In genomic region chr2:33313039-33313438, GRCh38 we compare ENCODE assay signal across 19 cellular contexts.
"Had no signal": no experiment of that assay in that cellular context is flagged by ENCODE, and none has a peak within 500 bp of the region (broad histone marks: within the 10 kb centered on the region; RNA-seq: fewer than 3 reads in every experiment).

No MANE protein-coding gene starts in this region.

- H3K27ac ChIP-seq: colonic mucosa, dorsolateral prefrontal cortex, heart left ventricle, neutrophil, psoas muscle, right lobe of liver had no signal

- H3K36me3 ChIP-seq: colonic mucosa, neutrophil, right lobe of liver had no signal

- H3K27me3 ChIP-seq: colonic mucosa, dorsolateral prefrontal cortex, heart left ventricle, neutrophil, right lobe of liver had no signal

- H3K9me3 ChIP-seq: colonic mucosa, heart left ventricle, neutrophil, psoas muscle, right lobe of liver had no signal

- ATAC-seq: heart left ventricle; left colon; left ventricle myocardium superior; psoas muscle; right lobe of liver; stimulated activated memory B cell treated with anti-CD40 and anti-IgM and Interleukin-4, amounts not matched to agents 10 μg/mL and 1 μg/mL and 100 μg/mL, for 72 hours; stimulated activated naive CD8-positive, alpha-beta T cell treated with anti-CD3 and anti-CD28 coated beads, Interleukin-15, amount 100 ng/mL, for 72 hours had no signal

- H3K4me1 ChIP-seq: psoas muscle, right lobe of liver had no signal

- DNase-seq: colonic mucosa; dorsolateral prefrontal cortex; effector CD8-positive, alpha-beta T cell; heart left ventricle; hippocampal formation; left colon; left ventricle myocardium superior; mesendoderm; naive B cell; psoas muscle; retina; right lobe of liver; stimulated activated CD4-positive, alpha-beta T cell treated with anti-CD3 and anti-CD28 coated beads, Interleukin-4, amount 100 ng/mL, for 1 hour; stimulated activated CD8-positive, alpha-beta memory T cell treated with anti-CD3 and anti-CD28 coated beads, Interleukin-4, amount 100 ng/mL, for 48 hours; stimulated activated naive CD8-positive, alpha-beta T cell treated with anti-CD3 and anti-CD28 coated beads, Interleukin-15, amount 100 ng/mL, for 72 hours; substantia nigra had no signal

- H3K4me3 ChIP-seq: colonic mucosa, dorsolateral prefrontal cortex, heart left ventricle, lung, psoas muscle, right lobe of liver had no signal
